ENCODE assay signal across 1 cellular context in genomic region chr14:35147186-35147585, GRCh38.
A peak's percentile ranks its signal among the peaks of the same experiment; 100 is the strongest.
TF ChIP-seq lines count a peak whose summit lies in the region.

No MANE protein-coding gene starts in this region.

TF ChIP-seq in HepG2, 621 proteins besides CTCF, POLR2A, EP300 and RAD21 (continued from another document and continues in another):
- TF ChIP-seq, protein P1, sequence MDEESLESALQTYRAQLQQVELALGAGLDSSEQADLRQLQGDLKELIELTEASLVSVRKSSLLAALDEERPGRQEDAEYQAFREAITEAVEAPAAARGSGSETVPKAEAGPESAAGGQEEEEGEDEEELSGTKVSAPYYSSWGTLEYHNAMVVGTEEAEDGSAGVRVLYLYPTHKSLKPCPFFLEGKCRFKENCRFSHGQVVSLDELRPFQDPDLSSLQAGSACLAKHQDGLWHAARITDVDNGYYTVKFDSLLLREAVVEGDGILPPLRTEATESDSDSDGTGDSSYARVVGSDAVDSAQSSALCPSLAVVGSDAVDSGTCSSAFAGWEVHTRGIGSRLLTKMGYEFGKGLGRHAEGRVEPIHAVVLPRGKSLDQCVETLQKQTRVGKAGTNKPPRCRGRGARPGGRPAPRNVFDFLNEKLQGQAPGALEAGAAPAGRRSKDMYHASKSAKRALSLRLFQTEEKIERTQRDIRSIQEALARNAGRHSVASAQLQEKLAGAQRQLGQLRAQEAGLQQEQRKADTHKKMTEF (CRISPR knock-in tag; IDR thresholded peaks at IDR 0.05), result no peak; the same call in 1 of the 2 replicates
- TF ChIP-seq ZNF747 (CRISPR knock-in tag; IDR thresholded peaks at IDR 0.05; ENCODE audit: borderline replicate concordance), result no peak
- TF ChIP-seq, protein P2, sequence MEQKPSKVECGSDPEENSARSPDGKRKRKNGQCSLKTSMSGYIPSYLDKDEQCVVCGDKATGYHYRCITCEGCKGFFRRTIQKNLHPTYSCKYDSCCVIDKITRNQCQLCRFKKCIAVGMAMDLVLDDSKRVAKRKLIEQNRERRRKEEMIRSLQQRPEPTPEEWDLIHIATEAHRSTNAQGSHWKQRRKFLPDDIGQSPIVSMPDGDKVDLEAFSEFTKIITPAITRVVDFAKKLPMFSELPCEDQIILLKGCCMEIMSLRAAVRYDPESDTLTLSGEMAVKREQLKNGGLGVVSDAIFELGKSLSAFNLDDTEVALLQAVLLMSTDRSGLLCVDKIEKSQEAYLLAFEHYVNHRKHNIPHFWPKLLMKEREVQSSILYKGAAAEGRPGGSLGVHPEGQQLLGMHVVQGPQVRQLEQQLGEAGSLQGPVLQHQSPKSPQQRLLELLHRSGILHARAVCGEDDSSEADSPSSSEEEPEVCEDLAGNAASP (CRISPR knock-in tag; IDR thresholded peaks at IDR 0.05; ENCODE audit: borderline replicate concordance), result no peak
- TF ChIP-seq ZNF251 (CRISPR knock-in tag; IDR thresholded peaks at IDR 0.05), result no peak
- TF ChIP-seq ZNF678 (CRISPR knock-in tag; IDR thresholded peaks at IDR 0.05), result no peak
- no peak for TF ChIP-seq ZFP37 (CRISPR knock-in tag; IDR thresholded peaks at IDR 0.05; ENCODE audit: borderline replicate concordance)
- TF ChIP-seq MEIS2 (CRISPR knock-in tag; IDR thresholded peaks at IDR 0.05), result no peak
- TF ChIP-seq, protein P3, sequence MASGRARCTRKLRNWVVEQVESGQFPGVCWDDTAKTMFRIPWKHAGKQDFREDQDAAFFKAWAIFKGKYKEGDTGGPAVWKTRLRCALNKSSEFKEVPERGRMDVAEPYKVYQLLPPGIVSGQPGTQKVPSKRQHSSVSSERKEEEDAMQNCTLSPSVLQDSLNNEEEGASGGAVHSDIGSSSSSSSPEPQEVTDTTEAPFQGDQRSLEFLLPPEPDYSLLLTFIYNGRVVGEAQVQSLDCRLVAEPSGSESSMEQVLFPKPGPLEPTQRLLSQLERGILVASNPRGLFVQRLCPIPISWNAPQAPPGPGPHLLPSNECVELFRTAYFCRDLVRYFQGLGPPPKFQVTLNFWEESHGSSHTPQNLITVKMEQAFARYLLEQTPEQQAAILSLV (CRISPR knock-in tag; IDR thresholded peaks at IDR 0.05; ENCODE audit: borderline replicate concordance), result no peak
- no peak for TF ChIP-seq SNAPC2 (CRISPR knock-in tag; IDR thresholded peaks at IDR 0.05)
- TF ChIP-seq ZNF883 (CRISPR knock-in tag; IDR thresholded peaks at IDR 0.05; ENCODE audit: not compliant biosample characterization), result no peak
- TF ChIP-seq MIXL1 (CRISPR knock-in tag; IDR thresholded peaks at IDR 0.05), result no peak
- no peak for TF ChIP-seq ZFYVE20 (CRISPR knock-in tag; IDR thresholded peaks at IDR 0.05; ENCODE audit: borderline replicate concordance, low read depth)
- TF ChIP-seq MTERF4 (CRISPR knock-in tag; IDR thresholded peaks at IDR 0.05), result no peak
- TF ChIP-seq ZC3H4 (CRISPR knock-in tag; IDR thresholded peaks at IDR 0.05; ENCODE audit: borderline replicate concordance), result no peak
- peak; percentile 9; the same call in 1 of the 2 replicates for TF ChIP-seq ZNF614 (CRISPR knock-in tag; IDR thresholded peaks at IDR 0.05; ENCODE audit: borderline replicate concordance)
- TF ChIP-seq ZNF597 (CRISPR knock-in tag; IDR thresholded peaks at IDR 0.05), result no peak
- TF ChIP-seq ZNF605 (CRISPR knock-in tag; IDR thresholded peaks at IDR 0.05), result peak; percentile 55; the same call in 1 of the 2 replicates
- TF ChIP-seq SIN3A (IDR thresholded peaks at IDR 0.05; ENCODE audit: borderline replicate concordance, low read depth, low read length), result no peak
- no peak for TF ChIP-seq ZNF616 (CRISPR knock-in tag; IDR thresholded peaks at IDR 0.05; ENCODE audit: low read depth)
- no peak for TF ChIP-seq SIX4 (CRISPR knock-in tag; IDR thresholded peaks at IDR 0.05)
- TF ChIP-seq, protein P4, sequence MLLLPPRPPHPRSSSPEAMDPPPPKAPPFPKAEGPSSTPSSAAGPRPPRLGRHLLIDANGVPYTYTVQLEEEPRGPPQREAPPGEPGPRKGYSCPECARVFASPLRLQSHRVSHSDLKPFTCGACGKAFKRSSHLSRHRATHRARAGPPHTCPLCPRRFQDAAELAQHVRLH (CRISPR knock-in tag; IDR thresholded peaks at IDR 0.05; ENCODE audit: borderline replicate concordance, low read depth), result no peak
- no peak for TF ChIP-seq ZNF33B (CRISPR knock-in tag; IDR thresholded peaks at IDR 0.05)
- no peak for TF ChIP-seq ZFP36L1 (CRISPR knock-in tag; IDR thresholded peaks at IDR 0.05)
- no peak for TF ChIP-seq GABPB1 (CRISPR knock-in tag; IDR thresholded peaks at IDR 0.05)
- TF ChIP-seq, protein P5, sequence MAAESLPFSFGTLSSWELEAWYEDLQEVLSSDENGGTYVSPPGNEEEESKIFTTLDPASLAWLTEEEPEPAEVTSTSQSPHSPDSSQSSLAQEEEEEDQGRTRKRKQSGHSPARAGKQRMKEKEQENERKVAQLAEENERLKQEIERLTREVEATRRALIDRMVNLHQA (CRISPR knock-in tag; IDR thresholded peaks at IDR 0.05), result no peak
- TF ChIP-seq RCOR2 (CRISPR knock-in tag; IDR thresholded peaks at IDR 0.05), result 0 out of 2 replicates have a peak, but pooled peaks have one; percentile 19
- no peak for TF ChIP-seq ZNF792 (CRISPR knock-in tag; IDR thresholded peaks at IDR 0.05)
- TF ChIP-seq ZNF549 (CRISPR knock-in tag; IDR thresholded peaks at IDR 0.05), result no peak
- no peak for TF ChIP-seq ETV5 (CRISPR knock-in tag; IDR thresholded peaks at IDR 0.05; ENCODE audit: borderline replicate concordance)
- no peak for TF ChIP-seq HNRNPL (IDR thresholded peaks at IDR 0.05; ENCODE audit: low read depth, low read length)
- no peak for TF ChIP-seq NCOR1 (IDR thresholded peaks at IDR 0.05; ENCODE audit: borderline replicate concordance, low read length)
- TF ChIP-seq AFF4 (CRISPR knock-in tag; IDR thresholded peaks at IDR 0.05), result no peak
- TF ChIP-seq, protein P6, sequence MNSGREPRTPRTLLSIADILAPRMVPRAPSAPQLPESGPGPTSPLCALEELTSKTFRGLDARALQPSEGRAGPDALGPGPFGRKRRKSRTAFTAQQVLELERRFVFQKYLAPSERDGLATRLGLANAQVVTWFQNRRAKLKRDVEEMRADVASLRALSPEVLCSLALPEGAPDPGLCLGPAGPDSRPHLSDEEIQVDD (CRISPR knock-in tag; IDR thresholded peaks at IDR 0.05; ENCODE audit: borderline replicate concordance), result no peak
- TF ChIP-seq GTF3A (CRISPR knock-in tag; conservative IDR thresholded peaks at IDR 0.05), result no peak
- no peak for TF ChIP-seq SP1 (IDR thresholded peaks at IDR 0.05)
- no peak for TF ChIP-seq SP1 (CRISPR knock-in tag; IDR thresholded peaks at IDR 0.05)
- TF ChIP-seq, protein P7, sequence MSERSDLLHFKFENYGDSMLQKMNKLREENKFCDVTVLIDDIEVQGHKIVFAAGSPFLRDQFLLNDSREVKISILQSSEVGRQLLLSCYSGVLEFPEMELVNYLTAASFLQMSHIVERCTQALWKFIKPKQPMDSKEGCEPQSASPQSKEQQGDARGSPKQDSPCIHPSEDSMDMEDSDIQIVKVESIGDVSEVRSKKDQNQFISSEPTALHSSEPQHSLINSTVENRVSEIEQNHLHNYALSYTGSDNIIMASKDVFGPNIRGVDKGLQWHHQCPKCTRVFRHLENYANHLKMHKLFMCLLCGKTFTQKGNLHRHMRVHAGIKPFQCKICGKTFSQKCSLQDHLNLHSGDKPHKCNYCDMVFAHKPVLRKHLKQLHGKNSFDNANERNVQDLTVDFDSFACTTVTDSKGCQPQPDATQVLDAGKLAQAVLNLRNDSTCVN (CRISPR knock-in tag; IDR thresholded peaks at IDR 0.05; ENCODE audit: borderline replicate concordance), result no peak
- TF ChIP-seq ZMYM3 (CRISPR knock-in tag; IDR thresholded peaks at IDR 0.05), result peak; percentile 76
- no peak for TF ChIP-seq ARHGAP35 (CRISPR knock-in tag; IDR thresholded peaks at IDR 0.05; ENCODE audit: borderline replicate concordance)
- TF ChIP-seq HOXA5 (CRISPR knock-in tag; IDR thresholded peaks at IDR 0.05), result no peak
- TF ChIP-seq ZNF790 (CRISPR knock-in tag; IDR thresholded peaks at IDR 0.05; ENCODE audit: borderline replicate concordance), result no peak
- no peak for TF ChIP-seq THAP8 (CRISPR knock-in tag; IDR thresholded peaks at IDR 0.05; ENCODE audit: borderline replicate concordance)
- no peak for TF ChIP-seq ZNF709 (CRISPR knock-in tag; IDR thresholded peaks at IDR 0.05)
- no peak for TF ChIP-seq ADNP (CRISPR knock-in tag; IDR thresholded peaks at IDR 0.05)
- no peak for TF ChIP-seq MXD1 (CRISPR knock-in tag; IDR thresholded peaks at IDR 0.05)
- TF ChIP-seq ASH2L (IDR thresholded peaks at IDR 0.05; ENCODE audit: insufficient read length, low read depth, low read length), result no peak
- TF ChIP-seq ZSCAN5A (CRISPR knock-in tag; IDR thresholded peaks at IDR 0.05; ENCODE audit: borderline replicate concordance), result no peak
- no peak for TF ChIP-seq ZBTB21 (CRISPR knock-in tag; IDR thresholded peaks at IDR 0.05)
- TF ChIP-seq ZBTB7B (CRISPR knock-in tag; IDR thresholded peaks at IDR 0.05), result 0 out of 2 replicates have a peak, but pooled peaks have one; percentile 7
- TF ChIP-seq ZNF644 (CRISPR knock-in tag; IDR thresholded peaks at IDR 0.05; ENCODE audit: low read depth), result peak; percentile 16; the same call in 1 of the 2 replicates
- TF ChIP-seq KDM5A (IDR thresholded peaks at IDR 0.05; ENCODE audit: borderline replicate concordance, low read length), result no peak
- TF ChIP-seq KDM1A (CRISPR knock-in tag; IDR thresholded peaks at IDR 0.05), result no peak
- TF ChIP-seq CBX1 (IDR thresholded peaks at IDR 0.05; ENCODE audit: low read depth), result no peak
- TF ChIP-seq GLI4 (CRISPR knock-in tag; IDR thresholded peaks at IDR 0.05; ENCODE audit: borderline replicate concordance), result no peak
- TF ChIP-seq ZNF501 (CRISPR knock-in tag; IDR thresholded peaks at IDR 0.05), result no peak
- TF ChIP-seq KLF15 (CRISPR knock-in tag; IDR thresholded peaks at IDR 0.05; ENCODE audit: borderline replicate concordance), result no peak
- 0 out of 2 replicates have a peak, but pooled peaks have one; percentile 8 for TF ChIP-seq HDAC2 (CRISPR knock-in tag; IDR thresholded peaks at IDR 0.05)
- no peak for TF ChIP-seq MAZ (IDR thresholded peaks at IDR 0.05; ENCODE audit: borderline replicate concordance, low read depth, low read length)
- TF ChIP-seq MAZ (CRISPR knock-in tag; IDR thresholded peaks at IDR 0.05; ENCODE audit: low read depth), result no peak
- TF ChIP-seq ZNF207 (IDR thresholded peaks at IDR 0.05; ENCODE audit: borderline replicate concordance), result no peak
- TF ChIP-seq ZNF775 (CRISPR knock-in tag; IDR thresholded peaks at IDR 0.05; ENCODE audit: borderline replicate concordance), result no peak
